21 cellular contexts compared by ENCODE assay signal in genomic region chr2:171813126-171813525, GRCh38.
"Had no signal": no experiment of that assay in that cellular context is flagged by ENCODE, and none has a peak within 500 bp of the region (broad histone marks: within the 10 kb centered on the region; RNA-seq: fewer than 3 reads in every experiment).

No MANE protein-coding gene starts in this region.

- H3K27me3 ChIP-seq: esophagus squamous epithelium, foreskin keratinocyte, hepatocyte, neural progenitor cell, ovary, right lobe of liver, spleen, testis, tibial nerve, upper lobe of right lung, vagina had no signal

- DNase-seq: dermis blood vessel endothelial cell; esophagus squamous epithelium; foreskin keratinocyte; head of caudate nucleus; kidney; left cardiac atrium; nucleus accumbens; ovary; right lobe of liver; spleen; stimulated activated CD4-positive, alpha-beta T cell treated with anti-CD3 and anti-CD28 coated beads, Interleukin-15, amount 100 ng/mL, for 24 hours; stimulated activated CD4-positive, alpha-beta T cell treated with anti-CD3 and anti-CD28 coated beads, Interleukin-1b, Interleukin-23, amount 100 ng/mL, for 48 hours; stimulated activated CD4-positive, alpha-beta T cell treated with anti-CD3 and anti-CD28 coated beads, Interleukin-4, amount 100 ng/mL, for 24 hours; testis; upper lobe of right lung had no signal

- H3K27ac ChIP-seq: esophagus squamous epithelium, foreskin keratinocyte, hepatocyte, neural progenitor cell, right lobe of liver, spleen, tibial nerve, upper lobe of right lung, vagina had no signal

- ATAC-seq: foreskin keratinocyte; natural killer cell treated with Interleukin-12 subunit alpha and Interleukin-12 subunit beta and Interleukin-15 and Interleukin-18, amount 100 ng/mL, for 72 hours; right lobe of liver; stimulated activated memory B cell treated with anti-CD40 and anti-IgM and Interleukin-4, amounts not matched to agents 10 μg/mL and 1 μg/mL and 100 μg/mL, for 72 hours; upper lobe of right lung had no signal

- H3K4me1 ChIP-seq: spleen, tibial nerve, upper lobe of right lung, vagina had no signal

- H3K4me3 ChIP-seq: esophagus squamous epithelium, hepatocyte, neural progenitor cell, ovary, right lobe of liver, spleen, testis, tibial nerve, upper lobe of right lung, vagina had no signal

- H3K9me3 ChIP-seq: esophagus squamous epithelium, ovary, right lobe of liver, spleen, testis, tibial nerve, upper lobe of right lung, vagina had no signal

- H3K36me3 ChIP-seq: neural progenitor cell, ovary, right lobe of liver had no signal
